Comparison of ENCODE assay signal across 8 cellular contexts in genomic region chr10:89414879-89415821, GRCh38. TPM values are rescaled to one million over a fixed set of nuclear protein-coding genes. Genes with fewer than 3 reads are reported as not detected.
DNase-seq lines count a peak whose midpoint lies in the region; ATAC-seq and TF ChIP-seq lines count a peak whose summit lies in the region.

No MANE protein-coding gene starts in this region.

- H3K27me3 ChIP-seq in esophagus muscularis mucosa: no peaks in the 10 kb centered on the region
- no peaks in the 10 kb centered on the region for H3K27me3 ChIP-seq in muscle layer of colon (ENCODE audit: control insufficient read depth in 1 of 2, insufficient read depth in 2 of 2, low read length in 2 of 2)
- H3K27me3 ChIP-seq in suprapubic skin: no peaks in the 10 kb centered on the region

- H3K36me3 ChIP-seq in esophagus muscularis mucosa: peaks cover 0 to 12% (median 3%) of the 10 kb centered on the region in 4 donors
- H3K36me3 ChIP-seq in muscle layer of colon (ENCODE audit: insufficient read depth, low read length): peaks cover 12% of the 10 kb centered on the region
- peaks cover 6% of the 10 kb centered on the region for H3K36me3 ChIP-seq in suprapubic skin

- H3K4me1 ChIP-seq in esophagus muscularis mucosa (peaks cover 29 to 56% (median 47%) of the 10 kb centered on the region in 4 donors), muscle layer of colon (ENCODE audit: insufficient read depth, low read length) (peaks cover 40% of the 10 kb centered on the region), suprapubic skin (peaks cover 34% of the 10 kb centered on the region)

- intact Hi-C loops in esophagus muscularis mucosa (cut with DNase I): no loop called here

- peak overlapping the region; percentile 74 for H3K9ac ChIP-seq in muscle layer of colon (ENCODE audit: low read length)

- TF ChIP-seq POLR2A in esophagus muscularis mucosa (IDR thresholded peaks at IDR 0.05; ENCODE audit: low read depth) (no peak), suprapubic skin (IDR thresholded peaks at IDR 0.05) (no peak)

- 7% methylated on average over 15 of the region's 66 CpGs for WGBS in esophagus muscularis mucosa
- WGBS in suprapubic skin: 1% methylated on average over 60 of the region's 66 CpGs

- ATAC-seq in HG02642 (IDR thresholded peaks at IDR 0.05; ENCODE audit: poor library complexity, unreplicated experiment): peak; percentile 43

- peak; percentile 16 to 37 for DNase-seq in NCI-H2081 (lab: John Stamatoyannopoulos, UW)
- DNase-seq in NCI-H2081 treated with DMSO at 0.1 percent for 48 hours (lab: John Stamatoyannopoulos, UW): no peak
- peak; percentile 14 for DNase-seq in NCI-H460 (ENCODE audit: extremely low read depth, low read depth)
- peak; percentile 55 to 61 for DNase-seq in activated T-cell treated with anti-CD3 and anti-CD28 coated beads, Interleukin-2, amount 50 U/mL, for 48 hours
- DNase-seq in esophagus muscularis mucosa (ENCODE audit: extremely low spot score): no peak
- DNase-seq in suprapubic skin (ENCODE audit: low spot score in 2 of 2): peak; percentile 71 to 85

- H3K27ac ChIP-seq in esophagus muscularis mucosa (replicated peaks in 1 of 4) (peak overlapping the region; percentile 95 to 99 (median 96)), muscle layer of colon (ENCODE audit: low read depth, low read length) (peak overlapping the region; percentile 81), suprapubic skin (peak overlapping the region; percentile 90)

- H3K9me3 ChIP-seq in esophagus muscularis mucosa: no peaks in the 10 kb centered on the region
- H3K9me3 ChIP-seq in muscle layer of colon (ENCODE audit: low read length): no peaks in the 10 kb centered on the region
- H3K9me3 ChIP-seq in suprapubic skin: no peaks in the 10 kb centered on the region

- no peak for TF ChIP-seq CTCF in esophagus muscularis mucosa (IDR thresholded peaks at IDR 0.05)
- no peak for TF ChIP-seq CTCF in suprapubic skin (IDR thresholded peaks at IDR 0.05)

- H3K4me3 ChIP-seq in esophagus muscularis mucosa (peak overlapping the region; percentile 84 to 97 (median 88)), muscle layer of colon (ENCODE audit: low read depth in 1 of 2, low read length in 2 of 2) (peak overlapping the region; percentile 84 to 92), suprapubic skin (peak overlapping the region; percentile 75)

- TF ChIP-seq EP300 in esophagus muscularis mucosa (IDR thresholded peaks at IDR 0.05): no peak
- TF ChIP-seq EP300 in suprapubic skin (IDR thresholded peaks at IDR 0.05): no peak

RNA-seq across cellular contexts. Expression of gene IFIT5, which starts 0.8 kb away (rescaled TPM):
- total RNA-seq in NCI-H460 (2014; rRNA removed; shearing (Covaris generic)): 19.5 and 20.1 TPM in 2 replicates
- 7.2 and 11.4 TPM in 2 replicates for polyA plus RNA-seq in NCI-H460 (2014; cell fraction: nucleus; rRNA removed)
- 10 to 100 TPM; 13.0 to 23.3 (median 19.1) TPM for total RNA-seq in esophagus muscularis mucosa
- total RNA-seq in suprapubic skin: 1 to 10 TPM; 4.3 to 8.2 (median 6.3) TPM

RNA-seq across cellular contexts. Expression of gene IFIT1, which starts 22.7 kb away (rescaled TPM):
- 1.4 and 1.7 TPM in 2 replicates for total RNA-seq in NCI-H460 (2014; rRNA removed; shearing (Covaris generic))
- polyA plus RNA-seq in NCI-H460 (2014; cell fraction: nucleus; rRNA removed): 0.75 and 0.90 TPM in 2 replicates
- total RNA-seq in esophagus muscularis mucosa (10 to 100 TPM; 10.6 to 15.4 (median 11.9) TPM), suprapubic skin (1 to 10 TPM; 1.9 to 7.1 (median 2.7) TPM)

RNA-seq across cellular contexts. Expression of gene IFIT1B, which starts 37.3 kb away (rescaled TPM):
- total RNA-seq in NCI-H460 (2014; rRNA removed; shearing (Covaris generic)): not detected in 2 replicates
- not detected in 2 replicates for polyA plus RNA-seq in NCI-H460 (2014; cell fraction: nucleus; rRNA removed)
- total RNA-seq in esophagus muscularis mucosa: under 1 TPM in 1 of 4 donors, not detected in 3; 0.33 TPM
- total RNA-seq in suprapubic skin: not detected

Comparison
In these comparisons a context has a peak if more than half of its experiments do, and no peak if none do; other contexts are left out.
1. DNase-seq: peak in NCI-H2081 (2 of 2), NCI-H460 (single experiment), activated T-cell treated with anti-CD3 and anti-CD28 coated beads, Interleukin-2, amount 50 U/mL, for 48 hours (2 of 2) and suprapubic skin (2 of 2); none in NCI-H2081 treated with DMSO at 0.1 percent for 48 hours (single experiment) and esophagus muscularis mucosa (single experiment).
2. Peak in every context shown above with its lines, with median percentiles within 50 percentile points of each other: H3K27ac ChIP-seq and H3K4me3 ChIP-seq.